17 cellular contexts compared by ENCODE assay signal in genomic region chr1:240784776-240785175, GRCh38.
DNase-seq lines count a peak whose midpoint lies in the region; ATAC-seq and TF ChIP-seq lines count a peak whose summit lies in the region.
"Had no signal": no experiment of that assay in that cellular context is flagged by ENCODE, and none has a peak within 500 bp of the region (broad histone marks: within the 10 kb centered on the region; RNA-seq: fewer than 3 reads in every experiment).

No MANE protein-coding gene starts in this region.

- H3K14ac ChIP-seq in IMR-90 (replicated peaks; ENCODE audit: low read depth, low read length): no peak overlapping the region

- no peak overlapping the region for H3K56ac ChIP-seq in IMR-90 (ENCODE audit: extremely low read depth, insufficient read depth, low read length)

- H3K4me2 ChIP-seq in IMR-90 (ENCODE audit: low read depth, low read length): no peak overlapping the region

- no peak overlapping the region for H3K4me3 ChIP-seq in IMR-90 (ENCODE audit: insufficient read depth, low read depth, low read length)
- H3K4me3 ChIP-seq: GM23248 had no signal

- H2AK9ac ChIP-seq in IMR-90 (replicated peaks; ENCODE audit: low read depth, low read length, poor library complexity): no peak overlapping the region

- CTCF ChIA-PET in IMR-90 (lab: Yijun Ruan, JAX): interaction anchor here (0.6 kb wide), 1 partner anchor 48 kb away, joined by 3 read pairs; no protein-coding TSS in a partner anchor

- H4K5ac ChIP-seq in IMR-90 (ENCODE audit: low read depth, low read length): no peak overlapping the region

- H3K79me1 ChIP-seq in IMR-90 (ENCODE audit: low read depth in 1 of 2, low read length in 2 of 2): no peaks in the 10 kb centered on the region

- no peak overlapping the region for H3K23ac ChIP-seq in IMR-90 (ENCODE audit: low read depth, low read length)

- no peak for TF ChIP-seq POLR2A in IMR-90 (IDR thresholded peaks at IDR 0.05; ENCODE audit: low read depth, low read length)

- peak overlapping the region; percentile 58; the same call in 1 of the 2 replicates for H3K4ac ChIP-seq in IMR-90 (ENCODE audit: low read depth, low read length)

- in situ Hi-C loops in IMR-90 (cut with MboI; ENCODE audit: low sequenced_read_pairs): no loop called here

- intact Hi-C loops in IMR-90 (cut with micrococcal nuclease): no loop called here

- H4K20me1 ChIP-seq in IMR-90 (ENCODE audit: insufficient read depth, low read length): no peaks in the 10 kb centered on the region

- 40% methylated on average over 1 of the region's 2 CpGs; no CpG with 5 or more reads in 1 of the 2 experiments for WGBS in IMR-90 (ENCODE audit: extremely low coverage in 2 of 2, insufficient read length in 1 of 2), 2 experiments

- H2AFZ ChIP-seq in IMR-90 (replicated peaks; ENCODE audit: low read length, poor library complexity): no peak overlapping the region
- H2AFZ ChIP-seq: GM23248 had no signal

- H4K8ac ChIP-seq in IMR-90 (ENCODE audit: low read depth in 2 of 2, low read length in 2 of 2): no peak overlapping the region; a peak in 1 of 4 replicates

- no peak overlapping the region for H2BK15ac ChIP-seq in IMR-90 (ENCODE audit: low read depth, low read length)

- H3K9me1 ChIP-seq in IMR-90 (ENCODE audit: insufficient read depth, low read length): no peaks in the 10 kb centered on the region

- H2BK5ac ChIP-seq in IMR-90 (ENCODE audit: low read depth, low read length, poor library complexity, severe bottlenecking): no peak overlapping the region

- peak; percentile 12 for DNase-seq in NCI-H1694 treated with DMSO at 0.1 percent for 48 hours (lab: John Stamatoyannopoulos, UW)
- no peak for DNase-seq in NCI-H1694 (lab: John Stamatoyannopoulos, UW)
- DNase-seq in IMR-90: peak; percentile 45
- peak; percentile 91 for DNase-seq in NCI-H82 treated with DMSO at 0.1 percent for 48 hours (lab: John Stamatoyannopoulos, UW; ENCODE audit: unreplicated experiment)
- no peak for DNase-seq in NOMO-1 (lab: John Stamatoyannopoulos, UW; ENCODE audit: unreplicated experiment in 2 of 2)
- no peak for DNase-seq in GM20000 (ENCODE audit: low spot score)
- no peak for DNase-seq in GM10266 (ENCODE audit: extremely low spot score)
- DNase-seq: CD8-positive, alpha-beta T cell; COR-L47; DMS153; DMS79 treated with DMSO at 0.1 percent for 48 hours; EL; GDM1; GM23248; KG1 had no signal

- no peak overlapping the region; the same call in 1 of the 2 replicates for H2BK120ac ChIP-seq in IMR-90 (ENCODE audit: low read depth, low read length)

- no peak overlapping the region for H3K18ac ChIP-seq in IMR-90 (ENCODE audit: low read depth, low read length)

- peak; percentile 84 for ATAC-seq in IMR-90 (ENCODE audit: low read depth)
- ATAC-seq: CD8-positive, alpha-beta T cell; HCT116 had no signal

- no peaks in the 10 kb centered on the region for H3K9me3 ChIP-seq in IMR-90 (ENCODE audit: control insufficient read depth, insufficient read depth, low read length)

- TF ChIP-seq CTCF in IMR-90 (conservative IDR thresholded peaks at IDR 0.05; ENCODE audit: low read depth, low read length): no peak
- TF ChIP-seq CTCF in GM20000 (IDR thresholded peaks at IDR 0.05; ENCODE audit: extremely low read depth, missing control alignments): no peak
- TF ChIP-seq CTCF in GM10266 (IDR thresholded peaks at IDR 0.05; ENCODE audit: control insufficient read depth, insufficient read depth, low read depth, missing control alignments): no peak

- no peak overlapping the region for H2AK5ac ChIP-seq in IMR-90 (ENCODE audit: low read depth, low read length)

- H3K9ac ChIP-seq in IMR-90 (ENCODE audit: low read depth, low read length): no peak overlapping the region
- H3K9ac ChIP-seq: GM23248 had no signal

- TF ChIP-seq RAD21 in IMR-90 (IDR thresholded peaks at IDR 0.05; ENCODE audit: low read length): no peak

- BruUV-seq in IMR-90 (replicated peaks; lab: Mats Ljungman, UMichigan): no TSS peak

- no peaks in the 10 kb centered on the region for H3K36me3 ChIP-seq in IMR-90 (ENCODE audit: control insufficient read depth, insufficient read depth, low read length)

- POLR2A ChIA-PET in IMR-90 (lab: Charles Lee; ENCODE audit: unreplicated experiment): no interaction called here

- no peak overlapping the region for H4K91ac ChIP-seq in IMR-90 (ENCODE audit: insufficient read depth, low read depth, low read length)

- dilution Hi-C loops in IMR-90 (cut with HindIII; ENCODE audit: low sequenced_read_pairs, unreplicated experiment): no loop called here

- H3K27ac ChIP-seq in IMR-90 (ENCODE audit: insufficient read depth, low read length): no peak overlapping the region; the same call in 1 of the 2 replicates
- H3K27ac ChIP-seq: 22Rv1, GM23248 had no signal

- H3K4me1 ChIP-seq in IMR-90 (ENCODE audit: control insufficient read depth, insufficient read depth, low read length): peaks cover 1% of the 10 kb centered on the region; the same call in 1 of the 2 replicates

- no peak overlapping the region for H2BK20ac ChIP-seq in IMR-90 (ENCODE audit: low read depth, low read length)

- H3K27me3 ChIP-seq in IMR-90 (ENCODE audit: control insufficient read depth, insufficient read depth, low read length): no peaks in the 10 kb centered on the region

TF ChIP-seq in IMR-90, 13 proteins besides CTCF, POLR2A, EP300 and RAD21:
- TF ChIP-seq RCOR1 (IDR thresholded peaks at IDR 0.05; ENCODE audit: insufficient replicate concordance, low read length) (no peak), RFX5 (IDR thresholded peaks at IDR 0.05; ENCODE audit: low read depth, low read length) (no peak), NFE2L2 (IDR thresholded peaks at IDR 0.05; ENCODE audit: low read depth, low read length) (no peak), CHD1 (IDR thresholded peaks at IDR 0.05; ENCODE audit: low read depth, low read length) (no peak), MAFK (IDR thresholded peaks at IDR 0.05; ENCODE audit: low read depth, low read length) (no peak), MXI1 (IDR thresholded peaks at IDR 0.05; ENCODE audit: borderline replicate concordance, low read depth, low read length) (no peak), SMC3 (IDR thresholded peaks at IDR 0.05; ENCODE audit: low read depth, low read length) (no peak), MAZ (IDR thresholded peaks at IDR 0.05; ENCODE audit: borderline replicate concordance, low read depth, low read length) (no peak), CEBPB (IDR thresholded peaks at IDR 0.05; ENCODE audit: low read depth, low read length) (no peak), BHLHE40 (IDR thresholded peaks at IDR 0.05; ENCODE audit: low read depth, low read length) (no peak), FOS (IDR thresholded peaks at IDR 0.05; ENCODE audit: low read depth, low read length) (no peak)
- TF ChIP-seq, protein P1, sequence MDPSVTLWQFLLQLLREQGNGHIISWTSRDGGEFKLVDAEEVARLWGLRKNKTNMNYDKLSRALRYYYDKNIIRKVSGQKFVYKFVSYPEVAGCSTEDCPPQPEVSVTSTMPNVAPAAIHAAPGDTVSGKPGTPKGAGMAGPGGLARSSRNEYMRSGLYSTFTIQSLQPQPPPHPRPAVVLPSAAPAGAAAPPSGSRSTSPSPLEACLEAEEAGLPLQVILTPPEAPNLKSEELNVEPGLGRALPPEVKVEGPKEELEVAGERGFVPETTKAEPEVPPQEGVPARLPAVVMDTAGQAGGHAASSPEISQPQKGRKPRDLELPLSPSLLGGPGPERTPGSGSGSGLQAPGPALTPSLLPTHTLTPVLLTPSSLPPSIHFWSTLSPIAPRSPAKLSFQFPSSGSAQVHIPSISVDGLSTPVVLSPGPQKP (IDR thresholded peaks at IDR 0.05; ENCODE audit: borderline replicate concordance, low read depth, low read length): no peak

Comparison
In these comparisons a context has a peak if more than half of its experiments do, and no peak if none do; other contexts are left out.
1. DNase-seq: peak in NCI-H1694 treated with DMSO at 0.1 percent for 48 hours (single experiment), IMR-90 (single experiment) and NCI-H82 treated with DMSO at 0.1 percent for 48 hours (single experiment); none in NCI-H1694 (single experiment), NOMO-1 (0 of 2), GM20000 (single experiment) and GM10266 (single experiment).